Comparison of ENCODE assay signal across 22 cellular contexts in genomic region chr15:39022532-39023305, GRCh38.
"Had no signal": no experiment of that assay in that cellular context is flagged by ENCODE, and none has a peak within 500 bp of the region (broad histone marks: within the 10 kb centered on the region; RNA-seq: fewer than 3 reads in every experiment).

No MANE protein-coding gene starts in this region.

- H3K4me1 Mint-ChIP-seq: naive thymus-derived CD8-positive, alpha-beta T cell; neural progenitor cell had no signal

- H3K27me3 ChIP-seq: brain microvascular endothelial cell, neural progenitor cell, spleen, upper lobe of left lung had no signal

- H3K36me3 Mint-ChIP-seq: activated naive CD4-positive, alpha-beta T cell treated with anti-CD3 and anti-CD28 coated beads, Interleukin-2, amount 50 U/mL, for 72 hours; naive thymus-derived CD8-positive, alpha-beta T cell; neural progenitor cell had no signal

- DNase-seq: activated CD4-positive, alpha-beta T cell treated with anti-CD3 and anti-CD28 coated beads, Interleukin-2, amount 50 U/mL, for 1 hour; activated CD4-positive, CD25-positive, alpha-beta regulatory T cell treated with anti-CD3 and anti-CD28 coated beads, Interleukin-2, amount 50 U/mL, for 72 hours; activated gamma-delta T cell treated with Interleukin-2 at 50 U/mL for 16 hours; activated T-cell treated with anti-CD3 and anti-CD28 coated beads, Interleukin-2, amount 50 U/mL, for 1 hour; aorta; brain microvascular endothelial cell; central memory CD4-positive, alpha-beta T cell; dorsolateral prefrontal cortex; effector memory CD8-positive, alpha-beta T cell; naive thymus-derived CD8-positive, alpha-beta T cell; posterior cingulate gyrus; spleen; stimulated activated CD4-positive, alpha-beta T cell treated with anti-CD3 and anti-CD28 coated beads, Interleukin-4, amount 100 ng/mL, for 1 hour; stimulated activated naive CD4-positive, alpha-beta T cell; upper lobe of left lung; WERI-Rb-1 had no signal

- H3K27ac Mint-ChIP-seq: activated naive CD4-positive, alpha-beta T cell treated with anti-CD3 and anti-CD28 coated beads, Interleukin-2, amount 50 U/mL, for 72 hours; effector memory CD8-positive, alpha-beta T cell; naive thymus-derived CD8-positive, alpha-beta T cell; T-helper 2 cell treated with Interferon-gamma antibody and Interleukin-4, amounts not matched to agents 5 μg/mL and 100 μg/mL, for 36 hours had no signal

- H3K4me3 Mint-ChIP-seq: effector memory CD8-positive, alpha-beta T cell; naive thymus-derived CD8-positive, alpha-beta T cell; neural progenitor cell; T-helper 2 cell treated with Interferon-gamma antibody and Interleukin-4, amounts not matched to agents 5 μg/mL and 100 μg/mL, for 36 hours had no signal

- H3K36me3 ChIP-seq: brain microvascular endothelial cell, neural progenitor cell, spleen, thoracic aorta, upper lobe of left lung, WERI-Rb-1 had no signal

- H3K4me1 ChIP-seq: spleen, upper lobe of left lung had no signal

- H3K9me3 Mint-ChIP-seq: activated naive CD4-positive, alpha-beta T cell treated with anti-CD3 and anti-CD28 coated beads, Interleukin-2, amount 50 U/mL, for 72 hours; effector memory CD8-positive, alpha-beta T cell; naive thymus-derived CD8-positive, alpha-beta T cell; neural progenitor cell; T-helper 2 cell treated with Interferon-gamma antibody and Interleukin-4, amounts not matched to agents 5 μg/mL and 100 μg/mL, for 36 hours had no signal

- H3K9me3 ChIP-seq: spleen, thoracic aorta, upper lobe of left lung had no signal

- H3K27ac ChIP-seq: brain microvascular endothelial cell, dorsolateral prefrontal cortex, neural progenitor cell, spleen, thoracic aorta, upper lobe of left lung, WERI-Rb-1 had no signal

- ATAC-seq: activated naive CD4-positive, alpha-beta T cell treated with anti-CD3 and anti-CD28 coated beads, Interleukin-2, amount 50 U/mL, for 72 hours; effector memory CD8-positive, alpha-beta T cell; esophagus mucosa; naive thymus-derived CD8-positive, alpha-beta T cell had no signal

- H3K4me3 ChIP-seq: dorsolateral prefrontal cortex, lung, neural progenitor cell, spleen, thoracic aorta, upper lobe of left lung had no signal
